ENCODE assay signal across 1 cellular context in the genomic region with DNA sequence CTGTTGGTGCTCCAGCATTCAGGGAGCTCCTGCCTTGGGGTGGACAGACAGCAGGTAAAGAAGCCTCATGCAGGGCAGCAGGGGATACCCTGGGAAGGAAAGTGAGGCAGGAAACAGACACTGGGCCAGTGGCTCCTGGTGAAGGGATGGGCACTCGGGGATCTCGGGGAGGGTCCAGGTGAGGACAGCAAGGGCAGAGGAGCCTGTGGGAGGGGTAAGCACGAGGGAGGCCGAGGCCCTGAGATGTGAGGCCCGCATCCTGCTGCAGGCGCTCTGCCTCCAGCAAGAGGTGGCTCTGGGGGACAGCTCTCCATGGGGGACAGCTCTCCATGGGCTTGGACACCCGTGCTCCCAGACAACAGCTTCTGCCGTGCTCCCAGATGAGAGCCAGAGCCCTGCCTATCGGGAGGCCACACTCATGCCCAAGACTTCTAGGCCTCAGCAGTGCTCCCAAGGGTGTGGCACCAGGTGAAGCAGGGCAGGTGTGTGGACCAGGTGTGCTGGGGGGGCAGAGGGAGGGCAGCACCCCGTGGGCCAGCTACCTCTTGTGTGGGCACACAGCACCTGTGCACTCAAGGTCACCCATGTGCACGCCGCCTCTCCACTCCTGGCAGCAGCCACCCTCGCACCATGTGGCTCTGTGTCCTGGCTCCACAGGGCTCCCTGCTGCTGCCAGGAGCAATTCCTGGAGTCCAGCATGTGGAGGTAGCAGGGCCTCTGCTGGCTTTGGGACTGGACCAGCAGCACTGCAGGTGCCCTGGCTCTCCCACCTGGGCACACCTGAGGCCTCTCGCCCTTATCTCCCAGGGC.
TF ChIP-seq lines count a peak whose summit lies in the region.

No MANE protein-coding gene starts in this region.

TF ChIP-seq in SK-N-SH treated with all-trans-retinoic acid at 6 μM for 48 hours, 23 proteins besides CTCF, POLR2A, EP300 and RAD21 (continued from another document):
- TF ChIP-seq, protein P1, sequence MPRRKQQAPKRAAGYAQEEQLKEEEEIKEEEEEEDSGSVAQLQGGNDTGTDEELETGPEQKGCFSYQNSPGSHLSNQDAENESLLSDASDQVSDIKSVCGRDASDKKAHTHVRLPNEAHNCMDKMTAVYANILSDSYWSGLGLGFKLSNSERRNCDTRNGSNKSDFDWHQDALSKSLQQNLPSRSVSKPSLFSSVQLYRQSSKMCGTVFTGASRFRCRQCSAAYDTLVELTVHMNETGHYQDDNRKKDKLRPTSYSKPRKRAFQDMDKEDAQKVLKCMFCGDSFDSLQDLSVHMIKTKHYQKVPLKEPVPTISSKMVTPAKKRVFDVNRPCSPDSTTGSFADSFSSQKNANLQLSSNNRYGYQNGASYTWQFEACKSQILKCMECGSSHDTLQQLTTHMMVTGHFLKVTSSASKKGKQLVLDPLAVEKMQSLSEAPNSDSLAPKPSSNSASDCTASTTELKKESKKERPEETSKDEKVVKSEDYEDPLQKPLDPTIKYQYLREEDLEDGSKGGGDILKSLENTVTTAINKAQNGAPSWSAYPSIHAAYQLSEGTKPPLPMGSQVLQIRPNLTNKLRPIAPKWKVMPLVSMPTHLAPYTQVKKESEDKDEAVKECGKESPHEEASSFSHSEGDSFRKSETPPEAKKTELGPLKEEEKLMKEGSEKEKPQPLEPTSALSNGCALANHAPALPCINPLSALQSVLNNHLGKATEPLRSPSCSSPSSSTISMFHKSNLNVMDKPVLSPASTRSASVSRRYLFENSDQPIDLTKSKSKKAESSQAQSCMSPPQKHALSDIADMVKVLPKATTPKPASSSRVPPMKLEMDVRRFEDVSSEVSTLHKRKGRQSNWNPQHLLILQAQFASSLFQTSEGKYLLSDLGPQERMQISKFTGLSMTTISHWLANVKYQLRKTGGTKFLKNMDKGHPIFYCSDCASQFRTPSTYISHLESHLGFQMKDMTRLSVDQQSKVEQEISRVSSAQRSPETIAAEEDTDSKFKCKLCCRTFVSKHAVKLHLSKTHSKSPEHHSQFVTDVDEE (CRISPR knock-in tag; IDR thresholded peaks at IDR 0.05): no peak
- no peak for TF ChIP-seq TCF4 (CRISPR knock-in tag; IDR thresholded peaks at IDR 0.05; ENCODE audit: borderline replicate concordance)
- TF ChIP-seq, protein P2, sequence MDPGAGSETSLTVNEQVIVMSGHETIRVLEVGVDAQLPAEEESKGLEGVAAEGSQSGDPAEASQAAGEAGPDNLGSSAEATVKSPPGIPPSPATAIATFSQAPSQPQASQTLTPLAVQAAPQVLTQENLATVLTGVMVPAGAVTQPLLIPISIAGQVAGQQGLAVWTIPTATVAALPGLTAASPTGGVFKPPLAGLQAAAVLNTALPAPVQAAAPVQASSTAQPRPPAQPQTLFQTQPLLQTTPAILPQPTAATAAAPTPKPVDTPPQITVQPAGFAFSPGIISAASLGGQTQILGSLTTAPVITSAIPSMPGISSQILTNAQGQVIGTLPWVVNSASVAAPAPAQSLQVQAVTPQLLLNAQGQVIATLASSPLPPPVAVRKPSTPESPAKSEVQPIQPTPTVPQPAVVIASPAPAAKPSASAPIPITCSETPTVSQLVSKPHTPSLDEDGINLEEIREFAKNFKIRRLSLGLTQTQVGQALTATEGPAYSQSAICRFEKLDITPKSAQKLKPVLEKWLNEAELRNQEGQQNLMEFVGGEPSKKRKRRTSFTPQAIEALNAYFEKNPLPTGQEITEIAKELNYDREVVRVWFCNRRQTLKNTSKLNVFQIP (CRISPR knock-in tag; IDR thresholded peaks at IDR 0.05; ENCODE audit: borderline replicate concordance, low read depth): no peak
- TF ChIP-seq RARB (CRISPR knock-in tag; IDR thresholded peaks at IDR 0.05): no peak
